In genomic region chr1:156660752-156661112, GRCh38 we compare ENCODE assay signal across 9 cellular contexts. TPM values are rescaled to one million over a fixed set of nuclear protein-coding genes. Genes with fewer than 3 reads are reported as not detected.
DNase-seq lines count a peak whose midpoint lies in the region; ATAC-seq, FAIRE-seq and TF ChIP-seq lines count a peak whose summit lies in the region.
"Had no signal": no experiment of that assay in that cellular context is flagged by ENCODE, and none has a peak within 500 bp of the region (broad histone marks: within the 10 kb centered on the region; RNA-seq: fewer than 3 reads in every experiment).

No MANE protein-coding gene starts in this region.

- no peak for FAIRE-seq in H1 (lab: Jason Lieb, UNC)
- FAIRE-seq in urothelium cell line (lab: Jason Lieb, UNC), result no peak

- peak overlapping the region; percentile 99 for H2BK15ac ChIP-seq in H1 (ENCODE audit: low read length)

- no peaks in the 10 kb centered on the region for H3K79me1 ChIP-seq in H1 (ENCODE audit: low read depth, low read length)

- no peak for DNase-seq in DND-41
- no peak for DNase-seq in NB4 (ENCODE audit: low read depth)
- DNase-seq in H1 (ENCODE audit: low read depth in 1 of 2, low spot score in 2 of 2), result no peak
- DNase-seq in A172 (ENCODE audit: low spot score), result no peak
- DNase-seq in T1000 (lab: John Stamatoyannopoulos, UW), result no peak
- DNase-seq in urothelium cell line (ENCODE audit: low spot score), result no peak

- H3K14ac ChIP-seq in H1 (ENCODE audit: insufficient read length), result no peak overlapping the region

- H2BK12ac ChIP-seq in H1 (ENCODE audit: low read depth, low read length), result peak overlapping the region; percentile 100

- H3K4me2 ChIP-seq in DND-41 (ENCODE audit: insufficient read depth, low read length) (no peak overlapping the region), H1 (ENCODE audit: insufficient read depth in 1 of 2, low read depth in 2 of 2, low read length in 2 of 2) (peak overlapping the region in 1 of 2 experiments; percentile 5; a peak in 1 of 4 replicates), parathyroid adenoma (ENCODE audit: low read length) (no peak overlapping the region)

- no peak overlapping the region for H4K8ac ChIP-seq in H1 (ENCODE audit: extremely low read depth, insufficient read depth, low read length)

- peak overlapping the region; percentile 63 for H2BK20ac ChIP-seq in H1 (ENCODE audit: low read length)

- H2BK120ac ChIP-seq in H1 (replicated peaks; ENCODE audit: low read depth, low read length), result peak overlapping the region; percentile 48

- H3K4me3 ChIP-seq in DND-41 (ENCODE audit: low read depth in 1 of 2, low read length in 2 of 2), result no peak overlapping the region
- peak overlapping the region; percentile 53 for H3K4me3 ChIP-seq in NB4 (ENCODE audit: low read depth, low read length)
- H3K4me3 ChIP-seq in H1 (ENCODE audit: extremely low read depth in 1 of 4, insufficient read depth in 2 of 4, low read depth in 3 of 4, low read length in 4 of 4), result no peak overlapping the region
- H3K4me3 ChIP-seq in parathyroid adenoma (ENCODE audit: low read depth, low read length), result no peak overlapping the region

- H3K36me3 ChIP-seq in DND-41 (ENCODE audit: insufficient read depth, low read length) (no peaks in the 10 kb centered on the region), H1 (ENCODE audit: control insufficient read depth in 2 of 4, insufficient read depth in 4 of 4, low read length in 3 of 4) (no peaks in the 10 kb centered on the region), parathyroid adenoma (ENCODE audit: control insufficient read depth, insufficient read depth, low read length) (no peaks in the 10 kb centered on the region)

- peak overlapping the region; percentile 97 for H3K18ac ChIP-seq in H1 (ENCODE audit: extremely low read depth, low read length)

- H4K20me1 ChIP-seq in DND-41 (ENCODE audit: insufficient read depth, low read length), result peaks cover 4% of the 10 kb centered on the region; the same call in 1 of the 2 replicates
- H4K20me1 ChIP-seq in H1 (replicated peaks in 1 of 2; ENCODE audit: control insufficient read depth in 1 of 2, insufficient read depth in 2 of 2, low read length in 2 of 2), result no peaks in the 10 kb centered on the region

- TF ChIP-seq CTCF in DND-41 (IDR thresholded peaks at IDR 0.05; ENCODE audit: borderline replicate concordance, extremely low read depth, low read length, poor library complexity, severe bottlenecking) (no peak), NB4 (IDR thresholded peaks at IDR 0.05; ENCODE audit: low read depth, low read length) (no peak), H1 (IDR thresholded peaks at IDR 0.05; ENCODE audit: control extremely low read depth in 1 of 3, insufficient read depth in 1 of 3, low read depth in 1 of 3, low read length in 3 of 3) (no peak), parathyroid adenoma (IDR thresholded peaks at IDR 0.05) (no peak)

- TF ChIP-seq EP300 in H1 (IDR thresholded peaks at IDR 0.05; ENCODE audit: borderline replicate concordance in 1 of 2, low read depth in 2 of 2, low read length in 2 of 2), result no peak

- H3K79me2 ChIP-seq in DND-41 (ENCODE audit: insufficient read depth, low read length), result no peaks in the 10 kb centered on the region
- H3K79me2 ChIP-seq in H1 (ENCODE audit: control insufficient read depth in 1 of 2, insufficient read depth in 2 of 2, low read length in 2 of 2), result no peaks in the 10 kb centered on the region
- H3K79me2 ChIP-seq in parathyroid adenoma, result no peaks in the 10 kb centered on the region

- CTCF ChIA-PET in H1 (lab: Charles Lee; ENCODE audit: partially characterized antibody), result interaction anchor here (0.9 to 66.0 kb wide), 13 partner anchors 10 to 261 kb away, joined by 3 to 4284 read pairs (median 6); partner anchors contain the start of genes BCAN, CRABP2, HAPLN2 and ISG20L2

- no peak overlapping the region for H4K5ac ChIP-seq in H1 (ENCODE audit: insufficient read length, low read depth, low read length)

- no peak overlapping the region for H3K23ac ChIP-seq in H1 (ENCODE audit: insufficient read length)

- TF ChIP-seq POLR2A in NB4 (IDR thresholded peaks at IDR 0.05; ENCODE audit: extremely low read depth, insufficient read length), result no peak
- no peak for TF ChIP-seq POLR2A in H1 (IDR thresholded peaks at IDR 0.05; ENCODE audit: control extremely low read depth in 1 of 2, low read depth in 2 of 2, low read length in 2 of 2)

- peaks cover 4% of the 10 kb centered on the region for H3K27me3 ChIP-seq in DND-41 (ENCODE audit: insufficient read depth, low read length, poor library complexity)
- peaks cover 2 to 39% (median 28%) of the 10 kb centered on the region in 4 experiments for H3K27me3 ChIP-seq in H1 (replicated peaks in 1 of 4; ENCODE audit: control insufficient read depth in 3 of 4, extremely low read depth in 1 of 4, insufficient read depth in 3 of 4, low read length in 3 of 4)
- no peaks in the 10 kb centered on the region for H3K27me3 ChIP-seq in parathyroid adenoma (ENCODE audit: control insufficient read depth, insufficient read depth, low read length)

- H3K56ac ChIP-seq in H1 (replicated peaks; ENCODE audit: insufficient read length, low read depth, low read length), result peak overlapping the region; percentile 32

- H3K4ac ChIP-seq in H1 (replicated peaks; ENCODE audit: insufficient read length, low read depth, low read length), result peak overlapping the region; percentile 98

- peak overlapping the region; percentile 1; the same call in 1 of the 2 replicates for H2AFZ ChIP-seq in DND-41 (ENCODE audit: low read depth, low read length)
- H2AFZ ChIP-seq in H1 (ENCODE audit: low read length), result no peak overlapping the region
- H2AFZ ChIP-seq in parathyroid adenoma, result no peak overlapping the region

- WGBS in H1 (ENCODE audit: extremely low coverage in 1 of 2, insufficient coverage in 1 of 2, insufficient read length in 1 of 2, insufficient replicate concordance in 2 of 2, low coverage in 1 of 2, low lambda C conversion rate in 2 of 2, missing lambda C conversion rate in 1 of 2), 2 experiments, result 71% methylated on average over 2 of the region's 2 CpGs; no CpG with 5 or more reads in 1 of the 2 experiments

- H3K4me1 ChIP-seq in DND-41 (ENCODE audit: insufficient read depth, low read length) (peaks cover 18% of the 10 kb centered on the region), H1 (replicated peaks in 1 of 4; ENCODE audit: control insufficient read depth in 3 of 4, insufficient read depth in 4 of 4, low read length in 3 of 4) (peaks cover 19 to 51% (median 47%) of the 10 kb centered on the region in 4 experiments), parathyroid adenoma (no peaks in the 10 kb centered on the region)

- peak overlapping the region; percentile 100 for H2AK5ac ChIP-seq in H1 (ENCODE audit: low read depth, low read length)

- H3K23me2 ChIP-seq in H1 (ENCODE audit: low read depth, low read length), result peaks cover 11% of the 10 kb centered on the region

- H3K9me3 ChIP-seq in DND-41 (ENCODE audit: insufficient read depth, low read length, severe bottlenecking) (no peaks in the 10 kb centered on the region), H1 (ENCODE audit: insufficient read depth in 2 of 2, low read depth in 1 of 2, low read length in 1 of 2) (no peaks in the 10 kb centered on the region), parathyroid adenoma (ENCODE audit: control insufficient read depth, low read length) (no peaks in the 10 kb centered on the region)

- POLR2A ChIA-PET in H1 (lab: Charles Lee; ENCODE audit: partially characterized antibody), result interaction anchor here (0.6 to 12.0 kb wide), 17 partner anchors 7 to 1411 kb away, joined by 3 to 419 read pairs (median 3); partner anchors contain the start of genes CRABP2, HDGF, ISG20L2 and METTL25B

- ATAC-seq in DND-41 (ENCODE audit: insufficient read depth, low read depth) (no peak), GM19467 (IDR thresholded peaks at IDR 0.05; ENCODE audit: unreplicated experiment) (no peak)

- H4K91ac ChIP-seq in H1 (replicated peaks; ENCODE audit: insufficient read length, low read length), result peak overlapping the region; percentile 100

- H3K9ac ChIP-seq in DND-41 (ENCODE audit: low read depth, low read length) (no peak overlapping the region), H1 (replicated peaks in 1 of 4; ENCODE audit: extremely low read depth in 1 of 4, low read depth in 3 of 4, low read length in 3 of 4) (no peak overlapping the region), parathyroid adenoma (no peak overlapping the region)

- no peak overlapping the region for H3K27ac ChIP-seq in DND-41 (ENCODE audit: low read length)
- H3K27ac ChIP-seq in H1 (ENCODE audit: low read depth, low read length), result no peak overlapping the region
- peak overlapping the region; percentile 32 for H3K27ac ChIP-seq in parathyroid adenoma

- no peak for TF ChIP-seq RAD21 in H1 (IDR thresholded peaks at IDR 0.05 in 1 of 2, conservative IDR thresholded peaks at IDR 0.05 in 1 of 2; ENCODE audit: low read depth in 2 of 2, low read length in 2 of 2)

- peak overlapping the region; percentile 98 for H2BK5ac ChIP-seq in H1 (ENCODE audit: low read depth, low read length)

RNA-seq across cellular contexts. Expression of gene NES, which starts 16.5 kb away (rescaled TPM):
- total RNA-seq in H1 (2021; fragmentation: NEBNext Ultra II Directional; extraction: Animal tissue kit (Norgen Biotek cat#: 25700)), result 135 and 138 TPM in 2 replicates
- 13.3 and 20.3 TPM in 2 replicates for polyA plus RNA-seq in H1 (2011; rRNA removed)
- 21.1 TPM for polyA plus RNA-seq in H1 (2011; cell fraction: cytosol; rRNA removed)
- polyA plus RNA-seq in H1 (2011; cell fraction: nucleus; rRNA removed), result 54.8 TPM
- 97.4 to 124 TPM (median 113 TPM) in 4 replicates for polyA plus RNA-seq in H1 (2012, experiment 1 of 2)
- polyA plus RNA-seq in H1 (2012, experiment 2 of 2), result 43.3 TPM
- polyA plus RNA-seq in H1 (2013, experiment 1 of 2), result 55.5 TPM
- 53.5 TPM for polyA plus RNA-seq in H1 (2013, experiment 2 of 2)
- 17.2 and 19.2 TPM in 2 replicates for polyA minus RNA-seq in H1 (2011; rRNA and poly(A)+ RNA removed)
- 31.7 TPM for polyA minus RNA-seq in H1 (2011; cell fraction: cytosol; rRNA and poly(A)+ RNA removed)
- 22.7 TPM for polyA minus RNA-seq in H1 (2011; cell fraction: nucleus; rRNA and poly(A)+ RNA removed)
- total RNA-seq in A172 (2014; rRNA removed; shearing (Covaris generic)), result 60.4 and 105 TPM in 2 replicates

RNA-seq across cellular contexts. Expression of gene BCAN, which starts 18.8 kb away (rescaled TPM):
- total RNA-seq in H1 (2021; fragmentation: NEBNext Ultra II Directional; extraction: Animal tissue kit (Norgen Biotek cat#: 25700)), result 3.8 and 4.5 TPM in 2 replicates
- 17.1 and 24.0 TPM in 2 replicates for polyA plus RNA-seq in H1 (2011; rRNA removed)
- 11.2 TPM for polyA plus RNA-seq in H1 (2011; cell fraction: cytosol; rRNA removed)
- polyA plus RNA-seq in H1 (2011; cell fraction: nucleus; rRNA removed), result 25.7 TPM
- polyA plus RNA-seq in H1 (2012, experiment 1 of 2), result 8.8 to 14.0 TPM (median 12.1 TPM) in 4 replicates
- polyA plus RNA-seq in H1 (2012, experiment 2 of 2), result 10.6 TPM
- 8.6 TPM for polyA plus RNA-seq in H1 (2013, experiment 1 of 2)
- 6.8 TPM for polyA plus RNA-seq in H1 (2013, experiment 2 of 2)
- 4.3 and 12.9 TPM in 2 replicates for polyA minus RNA-seq in H1 (2011; rRNA and poly(A)+ RNA removed)
- polyA minus RNA-seq in H1 (2011; cell fraction: cytosol; rRNA and poly(A)+ RNA removed), result 7.8 TPM
- 6.8 TPM for polyA minus RNA-seq in H1 (2011; cell fraction: nucleus; rRNA and poly(A)+ RNA removed)
- total RNA-seq in A172 (2014; rRNA removed; shearing (Covaris generic)), result not detected in 2 replicates
- total RNA-seq: glomerular endothelial cell had no signal

RNA-seq across cellular contexts. Expression of gene HAPLN2, which starts 41.5 kb away (rescaled TPM):
- 0.19 TPM in 1 of 2 replicates, not detected in the other for total RNA-seq in H1 (2021; fragmentation: NEBNext Ultra II Directional; extraction: Animal tissue kit (Norgen Biotek cat#: 25700))
- polyA plus RNA-seq in H1 (2011; rRNA removed), result 0.51 and 1.2 TPM in 2 replicates
- polyA plus RNA-seq in H1 (2011; cell fraction: cytosol; rRNA removed), result 0.81 TPM
- polyA plus RNA-seq in H1 (2011; cell fraction: nucleus; rRNA removed), result 3.4 TPM
- polyA plus RNA-seq in H1 (2012, experiment 1 of 2), result 0.40 to 0.92 TPM (median 0.72 TPM) in 3 of 4 replicates, not detected in the other
- not detected for polyA plus RNA-seq in H1 (2012, experiment 2 of 2)
- polyA plus RNA-seq in H1 (2013, experiment 1 of 2), result 0.45 TPM
- polyA plus RNA-seq in H1 (2013, experiment 2 of 2), result 0.15 TPM
- not detected in 2 replicates for polyA minus RNA-seq in H1 (2011; rRNA and poly(A)+ RNA removed)
- polyA minus RNA-seq in H1 (2011; cell fraction: cytosol; rRNA and poly(A)+ RNA removed), result not detected
- polyA minus RNA-seq in H1 (2011; cell fraction: nucleus; rRNA and poly(A)+ RNA removed), result 0.50 TPM
- 0.26 TPM in 1 of 2 replicates, not detected in the other for total RNA-seq in A172 (2014; rRNA removed; shearing (Covaris generic))
- total RNA-seq: glomerular endothelial cell had no signal

RNA-seq across cellular contexts. Expression of gene CRABP2, which starts 44.7 kb away (rescaled TPM):
- total RNA-seq in H1 (2021; fragmentation: NEBNext Ultra II Directional; extraction: Animal tissue kit (Norgen Biotek cat#: 25700)), result 119 TPM in 2 replicates
- polyA plus RNA-seq in H1 (2011; rRNA removed), result 69.2 and 130 TPM in 2 replicates
- 79.6 TPM for polyA plus RNA-seq in H1 (2011; cell fraction: cytosol; rRNA removed)
- polyA plus RNA-seq in H1 (2011; cell fraction: nucleus; rRNA removed), result 70.9 TPM
- polyA plus RNA-seq in H1 (2012, experiment 1 of 2), result 180 to 343 TPM (median 303 TPM) in 4 replicates
- 318 TPM for polyA plus RNA-seq in H1 (2012, experiment 2 of 2)
- polyA plus RNA-seq in H1 (2013, experiment 1 of 2), result 139 TPM
- polyA plus RNA-seq in H1 (2013, experiment 2 of 2), result 143 TPM
- 8.6 and 12.5 TPM in 2 replicates for polyA minus RNA-seq in H1 (2011; rRNA and poly(A)+ RNA removed)
- polyA minus RNA-seq in H1 (2011; cell fraction: cytosol; rRNA and poly(A)+ RNA removed), result 45.7 TPM
- 11.1 TPM for polyA minus RNA-seq in H1 (2011; cell fraction: nucleus; rRNA and poly(A)+ RNA removed)
- total RNA-seq in A172 (2014; rRNA removed; shearing (Covaris generic)), result 5.4 and 6.3 TPM in 2 replicates

RNA-seq across cellular contexts. Expression of gene GPATCH4, which starts 59.5 kb away (rescaled TPM):
- total RNA-seq in H1 (2021; fragmentation: NEBNext Ultra II Directional; extraction: Animal tissue kit (Norgen Biotek cat#: 25700)), result 47.9 and 48.5 TPM in 2 replicates
- 19.3 and 20.5 TPM in 2 replicates for polyA plus RNA-seq in H1 (2011; rRNA removed)
- polyA plus RNA-seq in H1 (2011; cell fraction: cytosol; rRNA removed), result 41.0 TPM
- polyA plus RNA-seq in H1 (2011; cell fraction: nucleus; rRNA removed), result 26.5 TPM
- 71.6 to 116 TPM (median 83.2 TPM) in 4 replicates for polyA plus RNA-seq in H1 (2012, experiment 1 of 2)
- polyA plus RNA-seq in H1 (2012, experiment 2 of 2), result 13.8 TPM
- polyA plus RNA-seq in H1 (2013, experiment 1 of 2), result 53.9 TPM
- polyA plus RNA-seq in H1 (2013, experiment 2 of 2), result 53.2 TPM
- 53.2 and 70.6 TPM in 2 replicates for polyA minus RNA-seq in H1 (2011; rRNA and poly(A)+ RNA removed)
- polyA minus RNA-seq in H1 (2011; cell fraction: cytosol; rRNA and poly(A)+ RNA removed), result 23.5 TPM
- 85.1 TPM for polyA minus RNA-seq in H1 (2011; cell fraction: nucleus; rRNA and poly(A)+ RNA removed)
- 53.1 and 54.1 TPM in 2 replicates for total RNA-seq in A172 (2014; rRNA removed; shearing (Covaris generic))
